Comparison of ENCODE assay signal across 13 cellular contexts in genomic region chr4:16123356-16124084, GRCh38. TPM values are rescaled to one million over a fixed set of nuclear protein-coding genes. Genes with fewer than 3 reads are reported as not detected.
DNase-seq lines count a peak whose midpoint lies in the region.
"Had no signal": no experiment of that assay in that cellular context is flagged by ENCODE, and none has a peak within 500 bp of the region (broad histone marks: within the 10 kb centered on the region; RNA-seq: fewer than 3 reads in every experiment).

No MANE protein-coding gene starts in this region.

- H3K27me3 ChIP-seq in SJCRH30: no peaks in the 10 kb centered on the region
- H3K27me3 ChIP-seq: MG63 had no signal

- no peak overlapping the region for H3K27ac ChIP-seq in SJCRH30

- H3K36me3 ChIP-seq in SJCRH30: no peaks in the 10 kb centered on the region
- H3K36me3 ChIP-seq: HAP-1, MG63 had no signal

- no peak overlapping the region for H3K4me3 ChIP-seq in SJCRH30
- H3K4me3 ChIP-seq: HAP-1, MG63 had no signal

- no peaks in the 10 kb centered on the region for H3K9me3 ChIP-seq in SJCRH30 (replicated peaks)
- H3K9me3 ChIP-seq: HAP-1, MG63 had no signal

- DNase-seq in NCI-H82 (lab: John Stamatoyannopoulos, UW): peak; percentile 26
- no peak for DNase-seq in NCI-H82 treated with DMSO at 0.1 percent for 48 hours (lab: John Stamatoyannopoulos, UW; ENCODE audit: unreplicated experiment)
- peak; percentile 96 for DNase-seq in NCI-H2029 (lab: John Stamatoyannopoulos, UW)
- peak; percentile 77 to 90 for DNase-seq in SJCRH30
- peak; percentile 40 for DNase-seq in renal cortical epithelial cell (ENCODE audit: low read depth)
- DNase-seq in hippocampal formation (lab: John Stamatoyannopoulos, UW): no peak
- no peak for DNase-seq in DMS114 treated with DMSO at 0.1 percent for 48 hours (lab: John Stamatoyannopoulos, UW; ENCODE audit: unreplicated experiment)
- no peak for DNase-seq in activated CD4-positive, alpha-beta T cell treated with anti-CD3 and anti-CD28 coated beads, Interleukin-2, amount 50 U/mL, for 4 hours
- DNase-seq: 8988T, erythroblast, SW 1271 had no signal

- H3K4me1 ChIP-seq in SJCRH30: peaks cover 33% of the 10 kb centered on the region
- H3K4me1 ChIP-seq: HAP-1 had no signal

RNA-seq across cellular contexts. Expression of gene PROM1, which starts 39.7 kb away (rescaled TPM):
- 23.0 and 23.4 TPM in 2 replicates for total RNA-seq in SJCRH30 (2014; rRNA removed; shearing (Covaris generic))
- 61.6 and 98.4 TPM in 2 replicates for total RNA-seq in renal cortical epithelial cell

Comparison
In these comparisons a context has a peak if more than half of its experiments do, and no peak if none do; other contexts are left out.
1. DNase-seq: peak in NCI-H82 (single experiment), NCI-H2029 (single experiment), SJCRH30 (2 of 2) and renal cortical epithelial cell (single experiment); none in NCI-H82 treated with DMSO at 0.1 percent for 48 hours (single experiment), hippocampal formation (0 of 2), DMS114 treated with DMSO at 0.1 percent for 48 hours (single experiment) and activated CD4-positive, alpha-beta T cell treated with anti-CD3 and anti-CD28 coated beads, Interleukin-2, amount 50 U/mL, for 4 hours (0 of 2).